ENCODE assay signal across 17 cellular contexts in the genomic region with DNA sequence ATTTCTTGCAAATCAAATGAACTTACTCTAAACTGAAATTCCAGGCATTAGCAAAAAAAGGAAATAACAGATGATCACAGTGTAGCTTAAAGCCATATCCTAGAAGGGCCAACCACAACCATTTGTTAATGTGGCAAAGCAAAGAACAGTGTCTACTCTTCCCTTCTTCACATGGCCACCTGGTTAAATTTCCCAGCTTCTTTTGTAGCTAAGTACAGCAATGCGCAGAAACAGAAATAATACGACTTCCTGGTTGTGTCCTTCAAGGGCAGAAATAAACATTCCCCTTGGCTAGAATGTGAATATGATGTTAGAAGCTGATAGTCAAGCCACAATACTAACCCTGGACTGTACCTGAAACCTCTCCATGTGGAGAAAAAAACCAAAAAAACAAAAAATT. TPM values are rescaled to one million over a fixed set of nuclear protein-coding genes. Genes with fewer than 3 reads are reported as not detected.
DNase-seq lines count a peak whose midpoint lies in the region; ATAC-seq, FAIRE-seq and TF ChIP-seq lines count a peak whose summit lies in the region.
"Had no signal": no experiment of that assay in that cellular context is flagged by ENCODE, and none has a peak within 500 bp of the region (broad histone marks: within the 10 kb centered on the region; RNA-seq: fewer than 3 reads in every experiment).

No MANE protein-coding gene starts in this region.

- peak; percentile 92 for FAIRE-seq in GM12878 (lab: Jason Lieb, UNC)
- FAIRE-seq: H54 had no signal

- CTCF ChIA-PET in GM12878 (lab: Yijun Ruan, JAX), result interaction anchor here (0.5 to 9.7 kb wide), 16 partner anchors 8 to 821 kb away, joined by 3 to 76 read pairs (median 4); no protein-coding TSS in a partner anchor

- no peak for DNase-seq in DND-41
- DNase-seq in GM12878 (ENCODE audit: low read depth, low spot score), result no peak
- DNase-seq in GDM1 (lab: John Stamatoyannopoulos, UW), result no peak
- no peak for DNase-seq in GM13976 (ENCODE audit: low spot score)
- DNase-seq in suprapubic skin (ENCODE audit: low spot score in 2 of 2), result no peak
- DNase-seq: CD8-positive, alpha-beta memory T cell; DMS53; NCI-H1092 treated with DMSO at 0.1 percent for 48 hours; NCI-H1694; NCI-H345; NCI-H524 treated with DMSO at 0.1 percent for 48 hours had no signal

- peak; percentile 86 for ATAC-seq in DND-41 (ENCODE audit: insufficient read depth, low read depth)
- ATAC-seq in GM12878, result peak; percentile 13; the same call in 1 of the 3 replicates
- ATAC-seq in GM21528 (IDR thresholded peaks at IDR 0.05; ENCODE audit: low FRiP score, unreplicated experiment), result no peak

- no peaks in the 10 kb centered on the region for H3K27me3 ChIP-seq in DND-41 (ENCODE audit: insufficient read depth, low read length, poor library complexity)
- H3K27me3 ChIP-seq in Loucy (ENCODE audit: insufficient read depth, low read length, poor library complexity, severe bottlenecking), result no peaks in the 10 kb centered on the region
- H3K27me3 ChIP-seq in GM12878 (replicated peaks in 1 of 2; ENCODE audit: control insufficient read depth in 2 of 2, insufficient read depth in 2 of 2, low read length in 1 of 2), result no peaks in the 10 kb centered on the region
- H3K27me3 ChIP-seq in neutrophil, result no peaks in the 10 kb centered on the region
- H3K27me3 ChIP-seq in suprapubic skin, result no peaks in the 10 kb centered on the region
- H3K27me3 ChIP-seq: BLaER1 treated with 17β-estradiol and CSF1 and Interleukin-3, amounts not matched to agents 10 nM and 100 nM had no signal

- intact Hi-C loops in GM12878 (cut with micrococcal nuclease; ENCODE audit: unreplicated experiment), result loop anchor here (5.0 kb wide), 1 partner anchor 241 kb away; no protein-coding TSS in a partner anchor

- H3K9ac ChIP-seq in DND-41 (ENCODE audit: low read depth, low read length), result no peak overlapping the region
- peak overlapping the region; percentile 11 for H3K9ac ChIP-seq in Loucy (ENCODE audit: low read depth, low read length, poor library complexity, severe bottlenecking)
- no peak overlapping the region for H3K9ac ChIP-seq in GM12878 (ENCODE audit: control insufficient read depth, insufficient read depth, low read length)
- H3K9ac ChIP-seq: BLaER1 treated with 17β-estradiol and CSF1 and Interleukin-3, amounts not matched to agents 10 nM and 100 nM; KMS-11 had no signal

- H3K4me3 ChIP-seq in DND-41 (ENCODE audit: low read depth in 1 of 2, low read length in 2 of 2) (no peak overlapping the region), Loucy (ENCODE audit: low read length, poor library complexity, severe bottlenecking) (peak overlapping the region; percentile 36), GM12878 (0 out of 2 replicates have a peak overlapping the region, but pooled peaks have one; percentile 18), neutrophil (ENCODE audit: low read depth in 1 of 2, low read length in 1 of 2) (no peak overlapping the region), suprapubic skin (no peak overlapping the region)
- H3K4me3 ChIP-seq: BLaER1 treated with 17β-estradiol and CSF1 and Interleukin-3, amounts not matched to agents 10 nM and 100 nM had no signal

- POLR2A ChIA-PET in GM12878 (lab: Charles Lee), result interaction anchor here (1.1 kb wide), 2 partner anchors 10 to 12 kb away, joined by 3 read pairs; partner anchors contain the start of gene SNX3

- no TSS peak for BruUV-seq in GM12878 (replicated peaks; lab: Mats Ljungman, UMichigan)

- 91% methylated on average over 2 of the region's 2 CpGs for WGBS in GM12878 (ENCODE audit: insufficient coverage, insufficient replicate concordance, low lambda C conversion rate, missing lambda C conversion rate)
- 64% methylated on average over 2 of the region's 2 CpGs for WGBS in suprapubic skin

- H3K36me3 ChIP-seq in DND-41 (ENCODE audit: insufficient read depth, low read length), result peaks cover 26% of the 10 kb centered on the region
- no peaks in the 10 kb centered on the region for H3K36me3 ChIP-seq in Loucy (ENCODE audit: insufficient read depth, low read length)
- peaks cover 1 to 13% of the 10 kb centered on the region in 2 experiments; a peak in 3 of 4 replicates for H3K36me3 ChIP-seq in GM12878 (ENCODE audit: control insufficient read depth in 2 of 2, insufficient read depth in 2 of 2, low read length in 1 of 2)
- H3K36me3 ChIP-seq in neutrophil, result no peaks in the 10 kb centered on the region
- no peaks in the 10 kb centered on the region for H3K36me3 ChIP-seq in suprapubic skin

- peaks cover 42% of the 10 kb centered on the region for H4K20me1 ChIP-seq in DND-41 (ENCODE audit: insufficient read depth, low read length)
- peaks cover 81% of the 10 kb centered on the region for H4K20me1 ChIP-seq in Loucy (ENCODE audit: insufficient read depth, low read length, poor library complexity, severe bottlenecking)
- H4K20me1 ChIP-seq in GM12878 (ENCODE audit: control insufficient read depth, insufficient read depth), result no peaks in the 10 kb centered on the region

- H3K9me2 ChIP-seq in Loucy (replicated peaks; ENCODE audit: low read depth, low read length), result no peaks in the 10 kb centered on the region

- 0 out of 2 replicates have a peak overlapping the region, but pooled peaks have one; percentile 7 for H3K27ac ChIP-seq in DND-41 (ENCODE audit: low read length)
- no peak overlapping the region for H3K27ac ChIP-seq in GM12878 (ENCODE audit: control insufficient read depth, insufficient read depth)
- H3K27ac ChIP-seq in neutrophil, result peak overlapping the region; percentile 54
- H3K27ac ChIP-seq in suprapubic skin, result no peak overlapping the region
- H3K27ac ChIP-seq: BLaER1 treated with 17β-estradiol and CSF1 and Interleukin-3, amounts not matched to agents 10 nM and 100 nM; KMS-11 had no signal

- RAD21 ChIA-PET in GM12878 (lab: Charles Lee; ENCODE audit: unreplicated experiment), result interaction anchor here (1.3 to 5.2 kb wide), 5 partner anchors 8 to 241 kb away, joined by 3 to 28 read pairs (median 4); partner anchors contain the start of gene SNX3

- SMC1A ChIA-PET in GM12878 (lab: Charles Lee; ENCODE audit: uncharacterized antibody, unreplicated experiment), result interaction anchor here (0.6 to 2.9 kb wide), 12 partner anchors 9 to 277 kb away, joined by 3 to 28 read pairs (median 3); partner anchors contain the start of gene SNX3

- H3K9me3 ChIP-seq in DND-41 (ENCODE audit: insufficient read depth, low read length, severe bottlenecking) (no peaks in the 10 kb centered on the region), Loucy (ENCODE audit: insufficient read depth, low read depth, low read length) (no peaks in the 10 kb centered on the region), GM12878 (replicated peaks; ENCODE audit: control insufficient read depth, insufficient read depth, low read length) (peaks cover 2% of the 10 kb centered on the region; the same call in 2 of the 3 replicates), neutrophil (no peaks in the 10 kb centered on the region), suprapubic skin (no peaks in the 10 kb centered on the region)

- H3K4me2 ChIP-seq in DND-41 (ENCODE audit: insufficient read depth, low read length) (no peak overlapping the region), Loucy (ENCODE audit: low read depth, low read length, poor library complexity, severe bottlenecking) (peak overlapping the region; percentile 52), GM12878 (ENCODE audit: control insufficient read depth, insufficient read depth) (peak overlapping the region; percentile 46; the same call in 1 of the 2 replicates)
- H3K4me2 ChIP-seq: KMS-11 had no signal

- TF ChIP-seq RAD21 in GM12878 (IDR thresholded peaks at IDR 0.05; ENCODE audit: insufficient read depth, low read depth, low read length), result no peak

- in situ Hi-C loops in GM12878 (cut with MboI) (no loop called here), GM13976 (cut with MboI; ENCODE audit: low sequenced_read_pairs, unreplicated experiment) (loop anchor here (10.0 kb wide), 1 partner anchor 234 kb away; no protein-coding TSS in a partner anchor)

- H3K4me1 ChIP-seq in DND-41 (ENCODE audit: insufficient read depth, low read length) (peaks cover 21% of the 10 kb centered on the region), Loucy (ENCODE audit: insufficient read depth, low read length, poor library complexity, severe bottlenecking) (peaks cover 63% of the 10 kb centered on the region), GM12878 (ENCODE audit: control insufficient read depth, insufficient read depth, low read length) (no peaks in the 10 kb centered on the region), neutrophil (ENCODE audit: control insufficient read depth in 1 of 2, insufficient read depth in 1 of 2, low read depth in 1 of 2, low read length in 1 of 2) (peaks cover 84 to 97% of the 10 kb centered on the region in 2 experiments), suprapubic skin (peaks cover 5% of the 10 kb centered on the region)

- no peak for TF ChIP-seq EP300 in GM12878 (IDR thresholded peaks at IDR 0.05; ENCODE audit: borderline replicate concordance in 1 of 2, control insufficient read depth in 1 of 2, low read depth in 2 of 2, low read length in 2 of 2)
- TF ChIP-seq EP300 in suprapubic skin (IDR thresholded peaks at IDR 0.05), result no peak

- H3F3A ChIP-seq in Loucy (ENCODE audit: low read depth), result no peaks in the 10 kb centered on the region

- H3K79me2 ChIP-seq in DND-41 (ENCODE audit: insufficient read depth, low read length) (peaks cover 99% of the 10 kb centered on the region), Loucy (ENCODE audit: insufficient read depth, low read length) (peaks cover 92% of the 10 kb centered on the region), GM12878 (ENCODE audit: control insufficient read depth, insufficient read depth, low read length) (peaks cover 64% of the 10 kb centered on the region)

- no peak for TF ChIP-seq CTCF in DND-41 (IDR thresholded peaks at IDR 0.05; ENCODE audit: borderline replicate concordance, extremely low read depth, low read length, poor library complexity, severe bottlenecking)
- TF ChIP-seq CTCF in Loucy (conservative IDR thresholded peaks at IDR 0.05; ENCODE audit: low read length), result no peak
- no peak for TF ChIP-seq CTCF in GM12878 (IDR thresholded peaks at IDR 0.05 in 2 of 3, conservative IDR thresholded peaks at IDR 0.05 in 1 of 3; ENCODE audit: control insufficient read depth in 2 of 3, extremely low read depth in 1 of 3, insufficient read depth in 1 of 3, low read depth in 3 of 3, low read length in 3 of 3)
- no peak for TF ChIP-seq CTCF in neutrophil (IDR thresholded peaks at IDR 0.05)
- no peak for TF ChIP-seq CTCF in GM13976 (IDR thresholded peaks at IDR 0.05; ENCODE audit: borderline replicate concordance, control extremely low read depth, extremely low read depth, insufficient read depth, missing control alignments)
- TF ChIP-seq CTCF in suprapubic skin (IDR thresholded peaks at IDR 0.05), result no peak

- H2AFZ ChIP-seq in DND-41 (ENCODE audit: low read depth, low read length), result no peak overlapping the region
- no peak overlapping the region for H2AFZ ChIP-seq in Loucy (ENCODE audit: low read length)
- no peak overlapping the region for H2AFZ ChIP-seq in GM12878 (ENCODE audit: control insufficient read depth, low read depth, low read length)

- TF ChIP-seq POLR2A in GM12878 (IDR thresholded peaks at IDR 0.05; ENCODE audit: low read depth, low read length), result no peak
- TF ChIP-seq POLR2A in suprapubic skin (IDR thresholded peaks at IDR 0.05), result no peak

RNA-seq across cellular contexts. Expression of gene SNX3, which starts 9.6 kb away (rescaled TPM):
- total RNA-seq in GM12878 (2013; cell fraction: nucleolus; rRNA removed), result 19.8 and 23.1 TPM in 2 replicates
- total RNA-seq in GM12878 (2014; rRNA removed), result 82.3 and 103 TPM in 2 replicates
- total RNA-seq in GM12878 (2014; rRNA removed; fragmentation: Illumina TruSeq; extraction: Trizol), result 91.2 and 98.9 TPM in 2 replicates
- 70.0 and 72.6 TPM in 2 replicates for total RNA-seq in GM12878 (2021)
- 41.0 TPM for polyA plus RNA-seq in GM12878 (2011; ENCODE audit: low read depth)
- polyA plus RNA-seq in GM12878 (2011; rRNA removed), result 297 and 428 TPM in 2 replicates
- polyA plus RNA-seq in GM12878 (2011; cell fraction: cytosol; rRNA removed), result 90.9 and 152 TPM in 2 replicates
- polyA plus RNA-seq in GM12878 (2011; cell fraction: nucleus; rRNA removed), result 41.8 and 46.1 TPM in 2 replicates
- polyA plus RNA-seq in GM12878 (2012), result 64.8 and 92.9 TPM in 2 replicates
- 152 and 161 TPM in 2 replicates for polyA plus RNA-seq in GM12878 (2014; fragmentation: Illumina TruSeq; extraction: Trizol)
- polyA plus RNA-seq in GM12878 (2014; fragmentation: Nextera tagmentation; extraction: Ambion mirVana), result 10 to 100 TPM; 43.7 to 78.6 TPM
- polyA plus RNA-seq in GM12878 (2014; rRNA removed), result 92.2 and 95.0 TPM in 2 replicates
- polyA plus RNA-seq in GM12878 (2016; fragmentation: Nextera tagmentation; extraction: Ambion mirVana), result 100 to 1,000 TPM; 161 to 170 TPM
- polyA minus RNA-seq in GM12878 (2011; rRNA and poly(A)+ RNA removed), result 56.9 and 95.7 TPM in 2 replicates
- 21.8 and 26.8 TPM in 2 replicates for polyA minus RNA-seq in GM12878 (2011; cell fraction: cytosol; rRNA and poly(A)+ RNA removed)
- 9.7 and 12.7 TPM in 2 replicates for polyA minus RNA-seq in GM12878 (2011; cell fraction: nucleus; rRNA and poly(A)+ RNA removed)
- 10 to 100 TPM; 80.9 to 97.4 (median 96.6) TPM for total RNA-seq in suprapubic skin

RNA-seq across cellular contexts. Expression of gene AFG1L, which starts 43.6 kb away (rescaled TPM):
- total RNA-seq in GM12878 (2013; cell fraction: nucleolus; rRNA removed), result 8.0 and 11.1 TPM in 2 replicates
- total RNA-seq in GM12878 (2014; rRNA removed) (2.4 and 3.1 TPM in 2 replicates), GM12878 (2014; rRNA removed; fragmentation: Illumina TruSeq; extraction: Trizol) (5.1 and 5.2 TPM in 2 replicates), GM12878 (2021) (8.2 and 9.9 TPM in 2 replicates), suprapubic skin (1 to 10 TPM; 1.3 to 7.4 (median 3.0) TPM)
- 1.8 TPM for polyA plus RNA-seq in GM12878 (2011; ENCODE audit: low read depth)
- polyA plus RNA-seq in GM12878 (2011; rRNA removed) (4.9 and 5.5 TPM in 2 replicates), GM12878 (2014; fragmentation: Illumina TruSeq; extraction: Trizol) (3.1 and 4.1 TPM in 2 replicates), GM12878 (2014; fragmentation: Nextera tagmentation; extraction: Ambion mirVana) (1 to 10 TPM; 2.4 to 3.6 TPM), GM12878 (2014; rRNA removed) (2.0 and 2.3 TPM in 2 replicates), GM12878 (2016; fragmentation: Nextera tagmentation; extraction: Ambion mirVana) (1 to 10 TPM; 6.1 to 9.0 TPM)
- polyA plus RNA-seq in GM12878 (2011; cell fraction: cytosol; rRNA removed), result 1.0 and 1.3 TPM in 2 replicates
- 2.2 and 2.9 TPM in 2 replicates for polyA plus RNA-seq in GM12878 (2011; cell fraction: nucleus; rRNA removed)
- polyA plus RNA-seq in GM12878 (2012), result 3.0 and 3.7 TPM in 2 replicates
- 4.6 TPM in 2 replicates for polyA minus RNA-seq in GM12878 (2011; rRNA and poly(A)+ RNA removed)
- polyA minus RNA-seq in GM12878 (2011; cell fraction: cytosol; rRNA and poly(A)+ RNA removed), result 2.5 and 4.1 TPM in 2 replicates
- polyA minus RNA-seq in GM12878 (2011; cell fraction: nucleus; rRNA and poly(A)+ RNA removed), result 5.3 and 8.2 TPM in 2 replicates

Comparison
In these comparisons a context has a peak if more than half of its experiments do, and no peak if none do; other contexts are left out.
1. H3K27ac ChIP-seq: peak in DND-41 (single experiment) and neutrophil (single experiment); none in GM12878 (single experiment) and suprapubic skin (single experiment).
2. H3K4me3 ChIP-seq: peak in Loucy (single experiment) and GM12878 (single experiment); none in DND-41 (0 of 2), neutrophil (0 of 2) and suprapubic skin (single experiment).